In the genomic region with DNA sequence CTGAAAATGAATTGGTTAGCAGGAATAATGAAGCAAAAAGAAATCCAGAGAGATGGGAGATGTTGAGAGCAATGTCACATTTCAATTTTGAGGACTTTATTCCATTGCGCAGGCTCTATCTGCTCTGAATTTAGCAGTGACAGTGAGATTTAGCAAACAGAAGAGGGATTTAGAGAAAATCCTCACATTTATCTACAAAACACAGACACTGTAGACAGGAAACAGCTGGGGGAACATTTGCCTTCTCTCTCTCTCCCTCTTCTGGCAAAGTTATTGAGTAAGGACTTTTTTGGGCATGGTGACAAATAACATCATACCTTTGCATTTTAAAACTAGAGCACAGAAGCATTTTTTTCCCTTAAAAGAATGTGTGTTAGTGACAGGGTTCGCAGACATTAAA, we compare ENCODE assay signal across 8 cellular contexts. TPM values are rescaled to one million over a fixed set of nuclear protein-coding genes. Genes with fewer than 3 reads are reported as not detected.
DNase-seq lines count a peak whose midpoint lies in the region; ATAC-seq and TF ChIP-seq lines count a peak whose summit lies in the region.

A gene (minus strand): TSS at position 163 of the 400 bp plus-strand sequence. CDS start 182 bp downstream, outside the sequence.

- ATAC-seq in gastroesophageal sphincter, result peak; percentile 66
- no peak for ATAC-seq in HG02759 (IDR thresholded peaks at IDR 0.05; ENCODE audit: unreplicated experiment)
- ATAC-seq in HG03135 (IDR thresholded peaks at IDR 0.05; ENCODE audit: unreplicated experiment), result no peak

- no peaks in the 10 kb centered on the region for H3K27me3 ChIP-seq in gastroesophageal sphincter

- no peak for TF ChIP-seq POLR2A in gastroesophageal sphincter (IDR thresholded peaks at IDR 0.05)

- WGBS in gastroesophageal sphincter (ENCODE audit: low coverage in 1 of 2), 2 donors, result 4 to 12% methylated on average over 2 of the region's 2 CpGs

- no peak for TF ChIP-seq EP300 in gastroesophageal sphincter (IDR thresholded peaks at IDR 0.05)

- TF ChIP-seq CTCF in gastroesophageal sphincter (IDR thresholded peaks at IDR 0.05) (peak in 1 of 4 experiments; percentile 12), retinal pigment epithelial cell (conservative IDR thresholded peaks at IDR 0.05; ENCODE audit: low read depth, low read length) (peak; percentile 33)

- H3K4me1 ChIP-seq in gastroesophageal sphincter, result peaks cover 0 to 42% (median 13%) of the 10 kb centered on the region in 3 donors

- DNase-seq in ELR (ENCODE audit: low read depth) (peak; percentile 15), RPMI8226 (peak; percentile 72), retinal pigment epithelial cell (ENCODE audit: low read depth) (no peak), NCI-H2196 (lab: John Stamatoyannopoulos, UW; ENCODE audit: unreplicated experiment) (no peak), SK-N-DZ (ENCODE audit: low spot score) (no peak)

- H3K4me3 ChIP-seq in gastroesophageal sphincter (peak within 1 kb of the TSS; percentile 43 to 44), retinal pigment epithelial cell (ENCODE audit: low read length) (no peak within 1 kb of the TSS)

- H3K9me3 ChIP-seq in gastroesophageal sphincter, result no peaks in the 10 kb centered on the region

- H3K27ac ChIP-seq in gastroesophageal sphincter, result peak within 1 kb of the TSS; percentile 23 to 52 (median 44)

- no peaks in the 10 kb centered on the region for H3K36me3 ChIP-seq in gastroesophageal sphincter

RNA-seq across cellular contexts. Expression of the gene that starts here (rescaled TPM):
- 10 to 100 TPM; 17.3 to 58.7 (median 43.1) TPM for total RNA-seq in gastroesophageal sphincter
- polyA plus RNA-seq in SK-N-DZ (2014; cell fraction: cytosol; rRNA removed), result not detected in 2 replicates
- polyA plus RNA-seq in SK-N-DZ (2014; cell fraction: nucleus; rRNA removed), result not detected in 2 replicates

Comparison
In these comparisons a context has a peak if more than half of its experiments do, and no peak if none do; other contexts are left out.
1. DNase-seq: peak in ELR (single experiment) and RPMI8226 (single experiment); none in retinal pigment epithelial cell (single experiment), NCI-H2196 (single experiment) and SK-N-DZ (single experiment).